18 cellular contexts compared by ENCODE assay signal in genomic region chr1:231036416-231036815, GRCh38. TPM values are rescaled to one million over a fixed set of nuclear protein-coding genes. Genes with fewer than 3 reads are reported as not detected.
DNase-seq lines count a peak whose midpoint lies in the region; ATAC-seq, FAIRE-seq and TF ChIP-seq lines count a peak whose summit lies in the region.
"Had no signal": no experiment of that assay in that cellular context is flagged by ENCODE, and none has a peak within 500 bp of the region (broad histone marks: within the 10 kb centered on the region; RNA-seq: fewer than 3 reads in every experiment).

No MANE protein-coding gene starts in this region.

- H3K9ac ChIP-seq in smooth muscle cell (ENCODE audit: low read depth), result no peak overlapping the region

- peak; percentile 58 for FAIRE-seq in bronchial epithelial cell (lab: Jason Lieb, UNC)
- FAIRE-seq: TTC549 had no signal

- H4K20me1 ChIP-seq in smooth muscle cell (ENCODE audit: low read depth), result peaks cover 60% of the 10 kb centered on the region

- H3K4me1 ChIP-seq in smooth muscle cell (ENCODE audit: low read depth) (peaks cover 8% of the 10 kb centered on the region), foreskin keratinocyte (peaks cover 5% of the 10 kb centered on the region)

- H3K4me1 Mint-ChIP-seq in activated naive CD4-positive, alpha-beta T cell treated with anti-CD3 and anti-CD28 coated beads, Interleukin-2, amount 50 U/mL, for 24 hours, result peaks cover 59% of the 10 kb centered on the region

- no peak for TF ChIP-seq CTCF in bronchial epithelial cell (IDR thresholded peaks at IDR 0.05; ENCODE audit: insufficient read depth, low read length, severe bottlenecking)
- no peak for TF ChIP-seq CTCF in smooth muscle cell (IDR thresholded peaks at IDR 0.05; ENCODE audit: borderline replicate concordance, insufficient read depth, poor library complexity, severe bottlenecking)
- TF ChIP-seq CTCF in foreskin keratinocyte (conservative IDR thresholded peaks at IDR 0.05), result no peak

- H3K4me2 ChIP-seq in smooth muscle cell, result peak overlapping the region; percentile 77

- no peaks in the 10 kb centered on the region for H3K9me3 ChIP-seq in smooth muscle cell (replicated peaks; ENCODE audit: low read depth)
- H3K9me3 ChIP-seq: sigmoid colon, vagina had no signal

- peak overlapping the region; percentile 34 for H3K4me3 Mint-ChIP-seq in activated naive CD4-positive, alpha-beta T cell treated with anti-CD3 and anti-CD28 coated beads, Interleukin-2, amount 50 U/mL, for 24 hours
- H3K4me3 Mint-ChIP-seq: activated CD4-positive, alpha-beta memory T cell treated with anti-CD3 and anti-CD28 coated beads for 36 hours had no signal

- H3K27ac ChIP-seq in smooth muscle cell (ENCODE audit: low read depth) (no peak overlapping the region), foreskin keratinocyte (no peak overlapping the region)
- H3K27ac ChIP-seq: sigmoid colon, SK-N-MC, vagina had no signal

- H3F3A ChIP-seq in smooth muscle cell (ENCODE audit: low read depth), result no peaks in the 10 kb centered on the region

- H3K79me2 ChIP-seq in smooth muscle cell (ENCODE audit: low read depth), result peaks cover 46% of the 10 kb centered on the region

- no peaks in the 10 kb centered on the region for H3K27me3 ChIP-seq in bronchial epithelial cell (ENCODE audit: control insufficient read depth, insufficient read depth, low read length)
- H3K27me3 ChIP-seq in smooth muscle cell (ENCODE audit: low read depth), result no peaks in the 10 kb centered on the region
- no peaks in the 10 kb centered on the region for H3K27me3 ChIP-seq in foreskin keratinocyte
- H3K27me3 ChIP-seq: vagina had no signal

- H3K36me3 Mint-ChIP-seq in activated naive CD4-positive, alpha-beta T cell treated with anti-CD3 and anti-CD28 coated beads, Interleukin-2, amount 50 U/mL, for 24 hours, result no peaks in the 10 kb centered on the region

- no peaks in the 10 kb centered on the region for H3K36me3 ChIP-seq in bronchial epithelial cell (ENCODE audit: control insufficient read depth, insufficient read depth, low read length)
- no peaks in the 10 kb centered on the region for H3K36me3 ChIP-seq in smooth muscle cell (ENCODE audit: low read depth)
- H3K36me3 ChIP-seq: sigmoid colon, vagina had no signal

- no peaks in the 10 kb centered on the region for H3K9me3 Mint-ChIP-seq in activated naive CD4-positive, alpha-beta T cell treated with anti-CD3 and anti-CD28 coated beads, Interleukin-2, amount 50 U/mL, for 24 hours
- H3K9me3 Mint-ChIP-seq: activated CD4-positive, alpha-beta memory T cell treated with anti-CD3 and anti-CD28 coated beads for 36 hours had no signal

- H3K27ac Mint-ChIP-seq in activated naive CD4-positive, alpha-beta T cell treated with anti-CD3 and anti-CD28 coated beads, Interleukin-2, amount 50 U/mL, for 24 hours, result no peak overlapping the region
- H3K27ac Mint-ChIP-seq: activated CD4-positive, alpha-beta memory T cell treated with anti-CD3 and anti-CD28 coated beads for 36 hours had no signal

- no peaks in the 10 kb centered on the region for H3K27me3 Mint-ChIP-seq in activated naive CD4-positive, alpha-beta T cell treated with anti-CD3 and anti-CD28 coated beads, Interleukin-2, amount 50 U/mL, for 24 hours
- H3K27me3 Mint-ChIP-seq: activated CD4-positive, alpha-beta memory T cell treated with anti-CD3 and anti-CD28 coated beads for 36 hours had no signal

- DNase-seq in activated naive CD4-positive, alpha-beta T cell treated with Interleukin-2 at 50 U/mL for 16 hours, result no peak
- DNase-seq in NOMO-1 treated with DMSO at 0.1 percent for 48 hours (lab: John Stamatoyannopoulos, UW; ENCODE audit: unreplicated experiment), result peak; percentile 78
- no peak for DNase-seq in bronchial epithelial cell (ENCODE audit: low read depth)
- no peak for DNase-seq in smooth muscle cell (lab: John Stamatoyannopoulos, UW; ENCODE audit: unreplicated experiment)
- no peak for DNase-seq in mesenteric fat pad (ENCODE audit: low spot score)
- DNase-seq in foreskin keratinocyte, result no peak
- DNase-seq: activated CD4-positive, alpha-beta memory T cell treated with anti-CD3 and anti-CD28 coated beads for 36 hours; HCEC 1CT; left cardiac atrium; NCI-H187; PC-3; sigmoid colon; stimulated activated CD4-positive, alpha-beta T cell treated with anti-CD3 and anti-CD28 coated beads, Interleukin-2, amount 100 ng/mL, for 24 hours had no signal

- WGBS in smooth muscle cell (ENCODE audit: low lambda C conversion rate), result 36% methylated on average over 5 of the region's 5 CpGs

- H3K4me3 ChIP-seq in bronchial epithelial cell (ENCODE audit: low read depth, low read length) (no peak overlapping the region), smooth muscle cell (no peak overlapping the region)
- H3K4me3 ChIP-seq: sigmoid colon, SK-N-MC, vagina had no signal

- ATAC-seq in GM21447 (IDR thresholded peaks at IDR 0.05; ENCODE audit: unreplicated experiment), result no peak
- ATAC-seq in foreskin keratinocyte, result no peak
- ATAC-seq: PC-3 had no signal

- no peak overlapping the region for H2AFZ ChIP-seq in smooth muscle cell (ENCODE audit: low read depth)

RNA-seq across cellular contexts. Expression of gene FAM89A, which starts 3.6 kb away (rescaled TPM):
- 8.6 and 10.8 TPM in 2 replicates for total RNA-seq in bronchial epithelial cell
- total RNA-seq in smooth muscle cell, result 34.9 and 40.3 TPM in 2 replicates
- 45.3 and 58.6 TPM in 2 replicates for polyA plus RNA-seq in smooth muscle cell
- 181 TPM for total RNA-seq in mesenteric fat pad
- total RNA-seq in foreskin keratinocyte, result 15.7 and 16.9 TPM in 2 replicates
- 15.6 and 15.7 TPM in 2 replicates for polyA plus RNA-seq in foreskin keratinocyte

RNA-seq across cellular contexts. Expression of gene ARV1, which starts 57.5 kb away (rescaled TPM):
- 4.7 and 9.0 TPM in 2 replicates for total RNA-seq in bronchial epithelial cell
- 7.4 and 15.8 TPM in 2 replicates for total RNA-seq in smooth muscle cell
- polyA plus RNA-seq in smooth muscle cell, result 12.5 and 12.8 TPM in 2 replicates
- total RNA-seq in mesenteric fat pad, result 12.9 TPM
- 20.3 and 22.0 TPM in 2 replicates for total RNA-seq in foreskin keratinocyte
- polyA plus RNA-seq in foreskin keratinocyte, result 18.9 and 21.2 TPM in 2 replicates

RNA-seq across cellular contexts. Expression of gene TTC13, which starts 57.8 kb away (rescaled TPM):
- total RNA-seq in bronchial epithelial cell, result 8.7 and 8.8 TPM in 2 replicates
- 9.1 and 9.5 TPM in 2 replicates for total RNA-seq in smooth muscle cell
- 5.6 and 6.7 TPM in 2 replicates for polyA plus RNA-seq in smooth muscle cell
- 16.1 TPM for total RNA-seq in mesenteric fat pad
- 8.7 and 10.4 TPM in 2 replicates for total RNA-seq in foreskin keratinocyte
- 3.1 and 4.2 TPM in 2 replicates for polyA plus RNA-seq in foreskin keratinocyte
